16 cellular contexts compared by ENCODE assay signal in the genomic region with DNA sequence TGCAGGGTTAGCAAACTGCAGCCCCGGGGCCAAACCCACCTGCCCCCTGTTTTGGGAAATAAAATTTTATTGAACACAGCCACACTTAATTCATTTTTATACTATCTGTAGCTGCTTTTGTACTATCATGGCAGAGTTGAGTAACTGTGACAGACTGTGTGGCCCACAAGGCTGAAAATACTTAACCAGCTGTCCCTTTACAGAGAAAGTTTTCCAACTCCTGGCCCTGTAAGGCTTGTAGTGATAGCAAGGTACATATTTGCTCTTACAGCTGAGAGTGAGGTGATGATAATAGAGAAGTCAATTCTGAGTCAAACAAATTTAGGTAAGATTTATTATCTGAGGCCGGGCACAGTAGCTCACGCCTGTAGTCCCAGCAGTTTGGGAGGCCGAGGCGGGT.
DNase-seq lines count a peak whose midpoint lies in the region; ATAC-seq, FAIRE-seq and TF ChIP-seq lines count a peak whose summit lies in the region.
"Had no signal": no experiment of that assay in that cellular context is flagged by ENCODE, and none has a peak within 500 bp of the region (broad histone marks: within the 10 kb centered on the region; RNA-seq: fewer than 3 reads in every experiment).

No MANE protein-coding gene starts in this region.

- FAIRE-seq in GM12878 (lab: Jason Lieb, UNC) (no peak), pancreas (lab: Jason Lieb, UNC) (no peak)
- FAIRE-seq: GM12891, H1 had no signal

- no peak overlapping the region for H3K4me3 ChIP-seq in GM12878
- H3K4me3 ChIP-seq in pancreas = no peak overlapping the region
- H3K4me3 ChIP-seq: SJCRH30 had no signal

- intact Hi-C loops in activated naive CD4-positive, alpha-beta T cell treated with anti-CD3 and anti-CD28 coated beads for 36 hours (cut with micrococcal nuclease) = no loop called here
- intact Hi-C loops in GM12878 (cut with micrococcal nuclease; ENCODE audit: unreplicated experiment) (no loop called here), pancreas (cut with DNase I) (no loop called here)

- no peak overlapping the region for H3K27ac ChIP-seq in GM12878 (ENCODE audit: control insufficient read depth, insufficient read depth)
- H3K27ac ChIP-seq in pancreas = no peak overlapping the region
- H3K27ac ChIP-seq: KMS-11, SJCRH30 had no signal

- BruUV-seq in GM12878 (replicated peaks; lab: Mats Ljungman, UMichigan) = no TSS peak

- H3K9me3 Mint-ChIP-seq in activated naive CD4-positive, alpha-beta T cell treated with anti-CD3 and anti-CD28 coated beads, Interleukin-2, amount 50 U/mL, for 24 hours = no peaks in the 10 kb centered on the region
- H3K9me3 Mint-ChIP-seq in activated naive CD4-positive, alpha-beta T cell treated with anti-CD3 and anti-CD28 coated beads for 36 hours = peaks cover 1% of the 10 kb centered on the region

- H4K20me1 ChIP-seq in GM12878 (ENCODE audit: control insufficient read depth, insufficient read depth) = no peaks in the 10 kb centered on the region

- TF ChIP-seq EP300 in GM12878 (IDR thresholded peaks at IDR 0.05; ENCODE audit: borderline replicate concordance in 1 of 2, control insufficient read depth in 1 of 2, low read depth in 2 of 2, low read length in 2 of 2) = no peak

- no peak overlapping the region for H2AFZ ChIP-seq in GM12878 (ENCODE audit: control insufficient read depth, low read depth, low read length)

- H3K27ac Mint-ChIP-seq in activated naive CD4-positive, alpha-beta T cell treated with anti-CD3 and anti-CD28 coated beads, Interleukin-2, amount 50 U/mL, for 24 hours = peak overlapping the region; percentile 7
- H3K27ac Mint-ChIP-seq in activated naive CD4-positive, alpha-beta T cell treated with anti-CD3 and anti-CD28 coated beads for 36 hours = no peak overlapping the region

- no peak overlapping the region for H3K4me2 ChIP-seq in GM12878 (ENCODE audit: control insufficient read depth, insufficient read depth)
- H3K4me2 ChIP-seq: KMS-11 had no signal

- H3K4me3 Mint-ChIP-seq in activated naive CD4-positive, alpha-beta T cell treated with anti-CD3 and anti-CD28 coated beads, Interleukin-2, amount 50 U/mL, for 24 hours = no peak overlapping the region
- H3K4me3 Mint-ChIP-seq in activated naive CD4-positive, alpha-beta T cell treated with anti-CD3 and anti-CD28 coated beads for 36 hours = no peak overlapping the region

- SMC1A ChIA-PET in GM12878 (lab: Charles Lee; ENCODE audit: uncharacterized antibody, unreplicated experiment) = interaction anchor here (1.0 to 4.8 kb wide), 5 partner anchors 8 to 39 kb away, joined by 3 to 19 read pairs (median 5); no protein-coding TSS in a partner anchor

- ATAC-seq in GM12878 (peak; percentile 17; the same call in 1 of the 3 replicates), pancreas (peak; percentile 60 to 84 (median 74))

- H3K4me1 Mint-ChIP-seq in activated naive CD4-positive, alpha-beta T cell treated with anti-CD3 and anti-CD28 coated beads, Interleukin-2, amount 50 U/mL, for 24 hours = no peaks in the 10 kb centered on the region
- H3K4me1 Mint-ChIP-seq in activated naive CD4-positive, alpha-beta T cell treated with anti-CD3 and anti-CD28 coated beads for 36 hours (ENCODE audit: low read depth) = no peaks in the 10 kb centered on the region

- in situ Hi-C loops in GM12878 (cut with MboI) = no loop called here

- H3K36me3 ChIP-seq in GM12878 (ENCODE audit: control insufficient read depth in 2 of 2, insufficient read depth in 2 of 2, low read length in 1 of 2) = no peaks in the 10 kb centered on the region; a peak in 1 of 4 replicates
- no peaks in the 10 kb centered on the region for H3K36me3 ChIP-seq in pancreas

- no peak overlapping the region for H3K9ac ChIP-seq in GM12878 (ENCODE audit: control insufficient read depth, insufficient read depth, low read length)
- H3K9ac ChIP-seq: KMS-11 had no signal

- TF ChIP-seq CTCF in GM12878 (IDR thresholded peaks at IDR 0.05 in 2 of 3, conservative IDR thresholded peaks at IDR 0.05 in 1 of 3; ENCODE audit: control insufficient read depth in 2 of 3, extremely low read depth in 1 of 3, insufficient read depth in 1 of 3, low read depth in 3 of 3, low read length in 3 of 3) (no peak), pancreas (IDR thresholded peaks at IDR 0.05) (no peak)

- H3K4me1 ChIP-seq in GM12878 (ENCODE audit: control insufficient read depth, insufficient read depth, low read length) (no peaks in the 10 kb centered on the region), pancreas (no peaks in the 10 kb centered on the region)
- H3K4me1 ChIP-seq: SJCRH30 had no signal

- H3K27me3 ChIP-seq in GM12878 (replicated peaks in 1 of 2; ENCODE audit: control insufficient read depth in 2 of 2, insufficient read depth in 2 of 2, low read length in 1 of 2) (no peaks in the 10 kb centered on the region), pancreas (no peaks in the 10 kb centered on the region)
- H3K27me3 ChIP-seq: SJCRH30 had no signal

- H3K9me3 ChIP-seq in GM12878 (replicated peaks; ENCODE audit: control insufficient read depth, insufficient read depth, low read length) (no peaks in the 10 kb centered on the region), pancreas (no peaks in the 10 kb centered on the region)

- WGBS in GM12878 (ENCODE audit: insufficient coverage, insufficient replicate concordance, low lambda C conversion rate, missing lambda C conversion rate) = 78% methylated on average over 5 of the region's 5 CpGs
- 27 to 38% methylated on average over 5 of the region's 5 CpGs for WGBS in pancreas, 2 donors

- TF ChIP-seq RAD21 in GM12878 (IDR thresholded peaks at IDR 0.05; ENCODE audit: insufficient read depth, low read depth, low read length) = no peak

- no peak for TF ChIP-seq POLR2A in GM12878 (IDR thresholded peaks at IDR 0.05; ENCODE audit: low read depth, low read length)

- H3K79me2 ChIP-seq in GM12878 (ENCODE audit: control insufficient read depth, insufficient read depth, low read length) = no peaks in the 10 kb centered on the region

- CTCF ChIA-PET in activated naive CD4-positive, alpha-beta T cell treated with anti-CD3 and anti-CD28 coated beads for 36 hours (lab: Charles Lee) = no interaction called here
- CTCF ChIA-PET in GM12878 (lab: Yijun Ruan, JAX) = interaction anchor here (1.0 to 1.5 kb wide), 4 partner anchors 11 to 115 kb away, joined by 3 to 4 read pairs (median 4); no protein-coding TSS in a partner anchor

- no peak for DNase-seq in activated naive CD4-positive, alpha-beta T cell treated with anti-CD3 and anti-CD28 coated beads for 36 hours
- DNase-seq in NCI-H2081 treated with DMSO at 0.1 percent for 48 hours (lab: John Stamatoyannopoulos, UW) (peak; percentile 34), GM12878 (ENCODE audit: low read depth, low spot score) (no peak), pancreas (peak in 1 of 6 donors; percentile 5), superior temporal gyrus (ENCODE audit: extremely low spot score) (no peak), SW480 (ENCODE audit: low spot score) (no peak)
- DNase-seq: COR-L47, GDM1, NCI-H1048, OCI-M1, SJCRH30, SW 1271 had no signal

- POLR2A ChIA-PET in GM12878 (lab: Charles Lee) = no interaction called here

- H3K36me3 Mint-ChIP-seq in activated naive CD4-positive, alpha-beta T cell treated with anti-CD3 and anti-CD28 coated beads, Interleukin-2, amount 50 U/mL, for 24 hours = peaks cover 7% of the 10 kb centered on the region
- peaks cover 4% of the 10 kb centered on the region for H3K36me3 Mint-ChIP-seq in activated naive CD4-positive, alpha-beta T cell treated with anti-CD3 and anti-CD28 coated beads for 36 hours (ENCODE audit: low read depth)

- no peaks in the 10 kb centered on the region for H3K27me3 Mint-ChIP-seq in activated naive CD4-positive, alpha-beta T cell treated with anti-CD3 and anti-CD28 coated beads, Interleukin-2, amount 50 U/mL, for 24 hours
- peaks cover 3% of the 10 kb centered on the region for H3K27me3 Mint-ChIP-seq in activated naive CD4-positive, alpha-beta T cell treated with anti-CD3 and anti-CD28 coated beads for 36 hours (ENCODE audit: low read depth)

- RAD21 ChIA-PET in GM12878 (lab: Charles Lee; ENCODE audit: unreplicated experiment) = interaction anchor here (1.1 to 2.3 kb wide), 2 partner anchors 10 to 560 kb away, joined by 4 to 7 read pairs; no protein-coding TSS in a partner anchor

TF ChIP-seq in GM12878, 131 proteins besides CTCF, POLR2A, EP300 and RAD21 (continues in another document):
- no peak for TF ChIP-seq MEF2B (IDR thresholded peaks at IDR 0.05; ENCODE audit: partially characterized antibody, poor library complexity, severe bottlenecking)
- TF ChIP-seq, protein P1, sequence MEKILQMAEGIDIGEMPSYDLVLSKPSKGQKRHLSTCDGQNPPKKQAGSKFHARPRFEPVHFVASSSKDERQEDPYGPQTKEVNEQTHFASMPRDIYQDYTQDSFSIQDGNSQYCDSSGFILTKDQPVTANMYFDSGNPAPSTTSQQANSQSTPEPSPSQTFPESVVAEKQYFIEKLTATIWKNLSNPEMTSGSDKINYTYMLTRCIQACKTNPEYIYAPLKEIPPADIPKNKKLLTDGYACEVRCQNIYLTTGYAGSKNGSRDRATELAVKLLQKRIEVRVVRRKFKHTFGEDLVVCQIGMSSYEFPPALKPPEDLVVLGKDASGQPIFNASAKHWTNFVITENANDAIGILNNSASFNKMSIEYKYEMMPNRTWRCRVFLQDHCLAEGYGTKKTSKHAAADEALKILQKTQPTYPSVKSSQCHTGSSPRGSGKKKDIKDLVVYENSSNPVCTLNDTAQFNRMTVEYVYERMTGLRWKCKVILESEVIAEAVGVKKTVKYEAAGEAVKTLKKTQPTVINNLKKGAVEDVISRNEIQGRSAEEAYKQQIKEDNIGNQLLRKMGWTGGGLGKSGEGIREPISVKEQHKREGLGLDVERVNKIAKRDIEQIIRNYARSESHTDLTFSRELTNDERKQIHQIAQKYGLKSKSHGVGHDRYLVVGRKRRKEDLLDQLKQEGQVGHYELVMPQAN (conservative IDR thresholded peaks at IDR 0.05) = no peak
- TF ChIP-seq, protein P2, sequence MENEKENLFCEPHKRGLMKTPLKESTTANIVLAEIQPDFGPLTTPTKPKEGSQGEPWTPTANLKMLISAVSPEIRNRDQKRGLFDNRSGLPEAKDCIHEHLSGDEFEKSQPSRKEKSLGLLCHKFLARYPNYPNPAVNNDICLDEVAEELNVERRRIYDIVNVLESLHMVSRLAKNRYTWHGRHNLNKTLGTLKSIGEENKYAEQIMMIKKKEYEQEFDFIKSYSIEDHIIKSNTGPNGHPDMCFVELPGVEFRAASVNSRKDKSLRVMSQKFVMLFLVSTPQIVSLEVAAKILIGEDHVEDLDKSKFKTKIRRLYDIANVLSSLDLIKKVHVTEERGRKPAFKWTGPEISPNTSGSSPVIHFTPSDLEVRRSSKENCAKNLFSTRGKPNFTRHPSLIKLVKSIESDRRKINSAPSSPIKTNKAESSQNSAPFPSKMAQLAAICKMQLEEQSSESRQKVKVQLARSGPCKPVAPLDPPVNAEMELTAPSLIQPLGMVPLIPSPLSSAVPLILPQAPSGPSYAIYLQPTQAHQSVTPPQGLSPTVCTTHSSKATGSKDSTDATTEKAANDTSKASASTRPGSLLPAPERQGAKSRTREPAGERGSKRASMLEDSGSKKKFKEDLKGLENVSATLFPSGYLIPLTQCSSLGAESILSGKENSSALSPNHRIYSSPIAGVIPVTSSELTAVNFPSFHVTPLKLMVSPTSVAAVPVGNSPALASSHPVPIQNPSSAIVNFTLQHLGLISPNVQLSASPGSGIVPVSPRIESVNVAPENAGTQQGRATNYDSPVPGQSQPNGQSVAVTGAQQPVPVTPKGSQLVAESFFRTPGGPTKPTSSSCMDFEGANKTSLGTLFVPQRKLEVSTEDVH (IDR thresholded peaks at IDR 0.05; ENCODE audit: low read depth, partially characterized antibody) = no peak
